In the genomic region with DNA sequence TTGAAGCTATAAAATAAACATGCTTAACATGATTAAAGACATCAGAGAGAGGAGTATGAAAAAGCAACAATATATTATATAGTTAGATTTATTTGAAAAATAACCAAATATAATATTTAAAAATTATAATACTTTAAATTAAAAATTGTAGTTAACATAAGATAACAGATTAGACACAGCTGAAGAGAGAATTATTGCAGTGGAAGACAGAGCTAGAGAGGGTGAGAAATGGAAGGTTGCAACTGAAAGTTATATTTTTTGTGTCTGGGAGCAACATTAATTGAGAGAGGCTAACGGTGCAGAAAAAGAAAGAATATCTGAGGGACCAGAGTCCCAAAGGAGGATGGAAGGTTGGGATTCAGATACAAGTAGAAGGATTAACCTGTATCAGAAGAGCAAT, we compare ENCODE assay signal across 2 cellular contexts.
TF ChIP-seq lines count a peak whose summit lies in the region.

No MANE protein-coding gene starts in this region.

TF ChIP-seq in SK-N-SH treated with all-trans-retinoic acid at 6 μM for 48 hours, 23 proteins besides CTCF, POLR2A, EP300 and RAD21:
- TF ChIP-seq, protein P1, sequence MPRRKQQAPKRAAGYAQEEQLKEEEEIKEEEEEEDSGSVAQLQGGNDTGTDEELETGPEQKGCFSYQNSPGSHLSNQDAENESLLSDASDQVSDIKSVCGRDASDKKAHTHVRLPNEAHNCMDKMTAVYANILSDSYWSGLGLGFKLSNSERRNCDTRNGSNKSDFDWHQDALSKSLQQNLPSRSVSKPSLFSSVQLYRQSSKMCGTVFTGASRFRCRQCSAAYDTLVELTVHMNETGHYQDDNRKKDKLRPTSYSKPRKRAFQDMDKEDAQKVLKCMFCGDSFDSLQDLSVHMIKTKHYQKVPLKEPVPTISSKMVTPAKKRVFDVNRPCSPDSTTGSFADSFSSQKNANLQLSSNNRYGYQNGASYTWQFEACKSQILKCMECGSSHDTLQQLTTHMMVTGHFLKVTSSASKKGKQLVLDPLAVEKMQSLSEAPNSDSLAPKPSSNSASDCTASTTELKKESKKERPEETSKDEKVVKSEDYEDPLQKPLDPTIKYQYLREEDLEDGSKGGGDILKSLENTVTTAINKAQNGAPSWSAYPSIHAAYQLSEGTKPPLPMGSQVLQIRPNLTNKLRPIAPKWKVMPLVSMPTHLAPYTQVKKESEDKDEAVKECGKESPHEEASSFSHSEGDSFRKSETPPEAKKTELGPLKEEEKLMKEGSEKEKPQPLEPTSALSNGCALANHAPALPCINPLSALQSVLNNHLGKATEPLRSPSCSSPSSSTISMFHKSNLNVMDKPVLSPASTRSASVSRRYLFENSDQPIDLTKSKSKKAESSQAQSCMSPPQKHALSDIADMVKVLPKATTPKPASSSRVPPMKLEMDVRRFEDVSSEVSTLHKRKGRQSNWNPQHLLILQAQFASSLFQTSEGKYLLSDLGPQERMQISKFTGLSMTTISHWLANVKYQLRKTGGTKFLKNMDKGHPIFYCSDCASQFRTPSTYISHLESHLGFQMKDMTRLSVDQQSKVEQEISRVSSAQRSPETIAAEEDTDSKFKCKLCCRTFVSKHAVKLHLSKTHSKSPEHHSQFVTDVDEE (CRISPR knock-in tag; IDR thresholded peaks at IDR 0.05), result no peak
- TF ChIP-seq ZFP30 (CRISPR knock-in tag; IDR thresholded peaks at IDR 0.05), result peak; percentile 92

TF ChIP-seq in GM23338, 12 proteins besides CTCF, POLR2A, EP300 and RAD21 (continued from another document):
- no peak for TF ChIP-seq CREB1 (CRISPR knock-in tag; IDR thresholded peaks at IDR 0.05; ENCODE audit: low read depth)
- TF ChIP-seq, protein P2, sequence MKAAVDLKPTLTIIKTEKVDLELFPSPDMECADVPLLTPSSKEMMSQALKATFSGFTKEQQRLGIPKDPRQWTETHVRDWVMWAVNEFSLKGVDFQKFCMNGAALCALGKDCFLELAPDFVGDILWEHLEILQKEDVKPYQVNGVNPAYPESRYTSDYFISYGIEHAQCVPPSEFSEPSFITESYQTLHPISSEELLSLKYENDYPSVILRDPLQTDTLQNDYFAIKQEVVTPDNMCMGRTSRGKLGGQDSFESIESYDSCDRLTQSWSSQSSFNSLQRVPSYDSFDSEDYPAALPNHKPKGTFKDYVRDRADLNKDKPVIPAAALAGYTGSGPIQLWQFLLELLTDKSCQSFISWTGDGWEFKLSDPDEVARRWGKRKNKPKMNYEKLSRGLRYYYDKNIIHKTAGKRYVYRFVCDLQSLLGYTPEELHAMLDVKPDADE (IDR thresholded peaks at IDR 0.05), result no peak
- TF ChIP-seq EZH2phosphoT487 (IDR thresholded peaks at IDR 0.05; ENCODE audit: unreplicated experiment), result no peak
- TF ChIP-seq, protein P3, sequence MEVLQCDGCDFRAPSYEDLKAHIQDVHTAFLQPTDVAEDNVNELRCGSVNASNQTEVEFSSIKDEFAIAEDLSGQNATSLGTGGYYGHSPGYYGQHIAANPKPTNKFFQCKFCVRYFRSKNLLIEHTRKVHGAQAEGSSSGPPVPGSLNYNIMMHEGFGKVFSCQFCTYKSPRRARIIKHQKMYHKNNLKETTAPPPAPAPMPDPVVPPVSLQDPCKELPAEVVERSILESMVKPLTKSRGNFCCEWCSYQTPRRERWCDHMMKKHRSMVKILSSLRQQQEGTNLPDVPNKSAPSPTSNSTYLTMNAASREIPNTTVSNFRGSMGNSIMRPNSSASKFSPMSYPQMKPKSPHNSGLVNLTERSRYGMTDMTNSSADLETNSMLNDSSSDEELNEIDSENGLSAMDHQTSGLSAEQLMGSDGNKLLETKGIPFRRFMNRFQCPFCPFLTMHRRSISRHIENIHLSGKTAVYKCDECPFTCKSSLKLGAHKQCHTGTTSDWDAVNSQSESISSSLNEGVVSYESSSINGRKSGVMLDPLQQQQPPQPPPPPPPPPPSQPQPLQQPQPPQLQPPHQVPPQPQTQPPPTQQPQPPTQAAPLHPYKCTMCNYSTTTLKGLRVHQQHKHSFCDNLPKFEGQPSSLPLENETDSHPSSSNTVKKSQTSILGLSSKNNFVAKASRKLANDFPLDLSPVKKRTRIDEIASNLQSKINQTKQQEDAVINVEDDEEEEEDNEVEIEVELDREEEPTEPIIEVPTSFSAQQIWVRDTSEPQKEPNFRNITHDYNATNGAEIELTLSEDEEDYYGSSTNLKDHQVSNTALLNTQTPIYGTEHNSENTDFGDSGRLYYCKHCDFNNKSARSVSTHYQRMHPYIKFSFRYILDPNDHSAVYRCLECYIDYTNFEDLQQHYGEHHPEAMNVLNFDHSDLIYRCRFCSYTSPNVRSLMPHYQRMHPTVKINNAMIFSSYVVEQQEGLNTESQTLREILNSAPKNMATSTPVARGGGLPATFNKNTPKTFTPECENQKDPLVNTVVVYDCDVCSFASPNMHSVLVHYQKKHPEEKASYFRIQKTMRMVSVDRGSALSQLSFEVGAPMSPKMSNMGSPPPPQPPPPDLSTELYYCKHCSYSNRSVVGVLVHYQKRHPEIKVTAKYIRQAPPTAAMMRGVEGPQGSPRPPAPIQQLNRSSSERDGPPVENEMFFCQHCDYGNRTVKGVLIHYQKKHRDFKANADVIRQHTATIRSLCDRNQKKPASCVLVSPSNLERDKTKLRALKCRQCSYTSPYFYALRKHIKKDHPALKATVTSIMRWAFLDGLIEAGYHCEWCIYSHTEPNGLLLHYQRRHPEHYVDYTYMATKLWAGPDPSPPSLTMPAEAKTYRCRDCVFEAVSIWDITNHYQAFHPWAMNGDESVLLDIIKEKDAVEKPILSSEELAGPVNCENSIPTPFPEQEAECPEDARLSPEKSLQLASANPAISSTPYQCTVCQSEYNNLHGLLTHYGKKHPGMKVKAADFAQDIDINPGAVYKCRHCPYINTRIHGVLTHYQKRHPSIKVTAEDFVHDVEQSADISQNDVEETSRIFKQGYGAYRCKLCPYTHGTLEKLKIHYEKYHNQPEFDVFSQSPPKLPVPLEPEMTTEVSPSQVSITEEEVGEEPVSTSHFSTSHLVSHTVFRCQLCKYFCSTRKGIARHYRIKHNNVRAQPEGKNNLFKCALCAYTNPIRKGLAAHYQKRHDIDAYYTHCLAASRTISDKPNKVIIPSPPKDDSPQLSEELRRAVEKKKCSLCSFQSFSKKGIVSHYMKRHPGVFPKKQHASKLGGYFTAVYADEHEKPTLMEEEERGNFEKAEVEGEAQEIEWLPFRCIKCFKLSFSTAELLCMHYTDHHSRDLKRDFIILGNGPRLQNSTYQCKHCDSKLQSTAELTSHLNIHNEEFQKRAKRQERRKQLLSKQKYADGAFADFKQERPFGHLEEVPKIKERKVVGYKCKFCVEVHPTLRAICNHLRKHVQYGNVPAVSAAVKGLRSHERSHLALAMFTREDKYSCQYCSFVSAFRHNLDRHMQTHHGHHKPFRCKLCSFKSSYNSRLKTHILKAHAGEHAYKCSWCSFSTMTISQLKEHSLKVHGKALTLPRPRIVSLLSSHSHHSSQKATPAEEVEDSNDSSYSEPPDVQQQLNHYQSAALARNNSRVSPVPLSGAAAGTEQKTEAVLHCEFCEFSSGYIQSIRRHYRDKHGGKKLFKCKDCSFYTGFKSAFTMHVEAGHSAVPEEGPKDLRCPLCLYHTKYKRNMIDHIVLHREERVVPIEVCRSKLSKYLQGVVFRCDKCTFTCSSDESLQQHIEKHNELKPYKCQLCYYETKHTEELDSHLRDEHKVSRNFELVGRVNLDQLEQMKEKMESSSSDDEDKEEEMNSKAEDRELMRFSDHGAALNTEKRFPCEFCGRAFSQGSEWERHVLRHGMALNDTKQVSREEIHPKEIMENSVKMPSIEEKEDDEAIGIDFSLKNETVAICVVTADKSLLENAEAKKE (CRISPR knock-in tag; IDR thresholded peaks at IDR 0.05), result no peak
- no peak for TF ChIP-seq ZNF331 (CRISPR knock-in tag; IDR thresholded peaks at IDR 0.05; ENCODE audit: low read depth)
- no peak for TF ChIP-seq JUNB (IDR thresholded peaks at IDR 0.05; ENCODE audit: unreplicated experiment)
- no peak for TF ChIP-seq POLR2AphosphoS5 (IDR thresholded peaks at IDR 0.05; ENCODE audit: low read depth)
- TF ChIP-seq STAT1 (IDR thresholded peaks at IDR 0.05; ENCODE audit: unreplicated experiment), result no peak
- no peak for TF ChIP-seq EZH2 (IDR thresholded peaks at IDR 0.05; ENCODE audit: low read depth, unreplicated experiment)
- TF ChIP-seq NANOG (IDR thresholded peaks at IDR 0.05; ENCODE audit: borderline replicate concordance), result no peak
